32 cellular contexts compared by ENCODE assay signal in the genomic region with DNA sequence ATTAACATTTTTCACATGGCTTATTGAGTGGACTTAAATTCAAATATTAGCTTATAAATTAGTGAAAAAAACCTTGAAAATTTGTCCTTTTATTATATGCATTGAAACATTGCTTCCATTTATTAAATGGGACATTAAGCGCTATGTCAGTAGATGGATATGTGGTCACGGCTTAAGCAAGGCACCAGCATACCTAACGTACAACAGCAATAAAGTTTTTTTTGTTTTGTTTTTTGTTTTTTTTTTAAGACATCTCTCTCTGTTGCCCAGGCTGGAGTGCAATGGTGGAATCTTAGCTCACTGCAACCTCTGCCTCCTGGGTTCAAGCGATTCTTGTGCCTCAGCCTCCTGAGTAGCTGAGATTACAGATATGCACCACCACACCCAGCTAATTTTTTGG. TPM values are rescaled to one million over a fixed set of nuclear protein-coding genes. Genes with fewer than 3 reads are reported as not detected.
DNase-seq lines count a peak whose midpoint lies in the region; ATAC-seq, FAIRE-seq and TF ChIP-seq lines count a peak whose summit lies in the region.
"Had no signal": no experiment of that assay in that cellular context is flagged by ENCODE, and none has a peak within 500 bp of the region (broad histone marks: within the 10 kb centered on the region; RNA-seq: fewer than 3 reads in every experiment).

No MANE protein-coding gene starts in this region.

- POLR2A ChIA-PET in GM12878 (lab: Charles Lee) (interaction anchor here (0.7 kb wide), 2 partner anchors 16 to 1078 kb away, joined by 3 read pairs; no protein-coding TSS in a partner anchor), K562 (lab: Yijun Ruan, JAX) (interaction anchor here (1.0 kb wide), 1 partner anchor 20 kb away, joined by 3 read pairs; no protein-coding TSS in a partner anchor)

- H3K27ac ChIP-seq in Karpas-422 (ENCODE audit: low read length) (no peak overlapping the region), GM12878 (ENCODE audit: control insufficient read depth, insufficient read depth) (no peak overlapping the region), K562 (ENCODE audit: extremely low read depth, low read depth, low read length) (no peak overlapping the region)
- H3K27ac ChIP-seq: 22Rv1; A549; BLaER1; BLaER1 treated with 17β-estradiol and CSF1 and Interleukin-3, amounts not matched to agents 10 nM and 100 nM; C4-2B had no signal

- DNase-seq in Karpas-422 (peak; percentile 12), GM12878 (ENCODE audit: low read depth, low spot score) (no peak), K562 (ENCODE audit: extremely low read depth in 1 of 4, low spot score in 3 of 4) (no peak), SKM-1 treated with dmso at 0.1 percent for 144 hours (lab: John Stamatoyannopoulos, UW; ENCODE audit: unreplicated experiment) (no peak)
- DNase-seq: 8988T; ACHN; AML-193; BE2C; C1 segment of cervical spinal cord; Caco-2; Calu3; CD4-positive, alpha-beta memory T cell; CD4-positive, alpha-beta T cell; CD4-positive, CD25-positive, alpha-beta regulatory T cell; CD8-positive, alpha-beta memory T cell; CD8-positive, alpha-beta T cell; COR-L47; DMS 273 treated with DMSO at 0.1 percent for 48 hours; DMS153; DMS53; DMS79; DMS79 treated with DMSO at 0.1 percent for 48 hours; DND-41; EL had no signal

- TF ChIP-seq CTCF in GM12878 (IDR thresholded peaks at IDR 0.05 in 2 of 3, conservative IDR thresholded peaks at IDR 0.05 in 1 of 3; ENCODE audit: control insufficient read depth in 2 of 3, extremely low read depth in 1 of 3, insufficient read depth in 1 of 3, low read depth in 3 of 3, low read length in 3 of 3) (no peak), K562 (IDR thresholded peaks at IDR 0.05 in 2 of 3, conservative IDR thresholded peaks at IDR 0.05 in 1 of 3; ENCODE audit: insufficient read depth in 2 of 3, low read depth in 1 of 3, low read length in 3 of 3) (no peak)

- no peaks in the 10 kb centered on the region for H3K4me1 ChIP-seq in Karpas-422 (ENCODE audit: low read length)
- no peaks in the 10 kb centered on the region for H3K4me1 ChIP-seq in GM12878 (ENCODE audit: control insufficient read depth, insufficient read depth, low read length)
- H3K4me1 ChIP-seq in K562 (replicated peaks in 1 of 2; ENCODE audit: control insufficient read depth in 2 of 2, insufficient read depth in 2 of 2, low read length in 2 of 2), result no peaks in the 10 kb centered on the region
- H3K4me1 ChIP-seq: A549, BE2C, BLaER1, Caco-2 had no signal

- TF ChIP-seq RAD21 in GM12878 (IDR thresholded peaks at IDR 0.05; ENCODE audit: insufficient read depth, low read depth, low read length), result no peak
- TF ChIP-seq RAD21 in K562 (CRISPR knock-in tag; conservative IDR thresholded peaks at IDR 0.05 in 1 of 2, IDR thresholded peaks at IDR 0.05 in 1 of 2), result no peak

- CTCF ChIA-PET in GM12878 (lab: Yijun Ruan, JAX) (interaction anchor here (0.6 to 1.0 kb wide), 4 partner anchors 32 to 217 kb away, joined by 3 to 4 read pairs (median 3); a partner anchor contains a TSS), K562 (lab: Yijun Ruan, JAX; ENCODE audit: low intra/inter-chr PET ratio) (no interaction called here)

- ATAC-seq in GM12878, result no peak
- ATAC-seq in K562, result no peak
- ATAC-seq in HG02970 (IDR thresholded peaks at IDR 0.05; ENCODE audit: low FRiP score, unreplicated experiment), result no peak
- no peak for ATAC-seq in HG03442 (IDR thresholded peaks at IDR 0.05; ENCODE audit: unreplicated experiment)
- ATAC-seq: A549; CD8-positive, alpha-beta T cell had no signal

- H3K9me2 ChIP-seq in Karpas-422 (replicated peaks; ENCODE audit: insufficient read depth, low read length), result no peaks in the 10 kb centered on the region

- H3K36me3 ChIP-seq in Karpas-422 (ENCODE audit: insufficient read depth, low read length) (peaks cover 56% of the 10 kb centered on the region), GM12878 (ENCODE audit: control insufficient read depth in 2 of 2, insufficient read depth in 2 of 2, low read length in 1 of 2) (peaks cover 2 to 4% of the 10 kb centered on the region in 2 experiments; a peak in 3 of 4 replicates), K562 (ENCODE audit: control insufficient read depth, insufficient read depth, low read length) (peaks cover 68% of the 10 kb centered on the region)

- no TSS peak for BruUV-seq in GM12878 (replicated peaks; lab: Mats Ljungman, UMichigan)
- BruUV-seq in K562 (replicated peaks; lab: Mats Ljungman, UMichigan), result no TSS peak

- H3K4me3 ChIP-seq in Karpas-422 (ENCODE audit: low read length) (no peak overlapping the region), GM12878 (no peak overlapping the region), K562 (no peak overlapping the region)
- H3K4me3 ChIP-seq: A549; BLaER1; BLaER1 treated with 17β-estradiol and CSF1 and Interleukin-3, amounts not matched to agents 10 nM and 100 nM had no signal

- 91% methylated on average over 4 of the region's 4 CpGs for WGBS in GM12878 (ENCODE audit: insufficient coverage, insufficient replicate concordance, low lambda C conversion rate, missing lambda C conversion rate)
- 90% methylated on average over 4 of the region's 4 CpGs for WGBS in K562 (ENCODE audit: insufficient coverage, low coverage, missing lambda C conversion rate)

- TF ChIP-seq EP300 in GM12878 (IDR thresholded peaks at IDR 0.05; ENCODE audit: borderline replicate concordance in 1 of 2, control insufficient read depth in 1 of 2, low read depth in 2 of 2, low read length in 2 of 2), result no peak
- no peak for TF ChIP-seq EP300 in K562 (IDR thresholded peaks at IDR 0.05; ENCODE audit: low read length)

- TF ChIP-seq POLR2A in GM12878 (IDR thresholded peaks at IDR 0.05; ENCODE audit: low read depth, low read length) (no peak), K562 (conservative IDR thresholded peaks at IDR 0.05) (no peak)

- H4K20me1 ChIP-seq in Karpas-422 (ENCODE audit: insufficient read depth, low read depth, low read length), result no peaks in the 10 kb centered on the region
- H4K20me1 ChIP-seq in GM12878 (ENCODE audit: control insufficient read depth, insufficient read depth), result no peaks in the 10 kb centered on the region
- no peaks in the 10 kb centered on the region for H4K20me1 ChIP-seq in K562 (replicated peaks; ENCODE audit: control insufficient read depth, insufficient read depth, low read length)
- H4K20me1 ChIP-seq: BLaER1; BLaER1 treated with 17β-estradiol and CSF1 and Interleukin-3, amounts not matched to agents 10 nM and 100 nM had no signal

- FAIRE-seq in GM12878 (lab: Jason Lieb, UNC) (no peak), K562 (lab: Jason Lieb, UNC) (no peak)
- FAIRE-seq: A204.1, A549 had no signal

- H3K4me2 ChIP-seq in Karpas-422 (ENCODE audit: low read depth, low read length, poor library complexity, severe bottlenecking) (no peak overlapping the region), GM12878 (ENCODE audit: control insufficient read depth, insufficient read depth) (no peak overlapping the region), K562 (ENCODE audit: insufficient read depth, low read length) (no peak overlapping the region)
- H3K4me2 ChIP-seq: A549, BLaER1 had no signal

- in situ Hi-C loops in GM12878 (cut with MboI) (no loop called here), K562 (cut with MboI) (no loop called here)

- H3K27me3 ChIP-seq in Karpas-422 (ENCODE audit: low read length), result no peaks in the 10 kb centered on the region
- no peaks in the 10 kb centered on the region for H3K27me3 ChIP-seq in GM12878 (replicated peaks in 1 of 2; ENCODE audit: control insufficient read depth in 2 of 2, insufficient read depth in 2 of 2, low read length in 1 of 2)
- no peaks in the 10 kb centered on the region for H3K27me3 ChIP-seq in K562 (ENCODE audit: control insufficient read depth in 2 of 2, insufficient read depth in 2 of 2, low read length in 2 of 2)
- H3K27me3 ChIP-seq: BE2C; BLaER1; BLaER1 treated with 17β-estradiol and CSF1 and Interleukin-3, amounts not matched to agents 10 nM and 100 nM had no signal

- RAD21 ChIA-PET in GM12878 (lab: Charles Lee; ENCODE audit: unreplicated experiment), result interaction anchor here (0.6 to 1.4 kb wide), 2 partner anchors 54 to 185 kb away, joined by 3 to 4 read pairs; no protein-coding TSS in a partner anchor

- intact Hi-C loops in GM12878 (cut with micrococcal nuclease; ENCODE audit: unreplicated experiment), result no loop called here
- intact Hi-C loops in K562 (cut with micrococcal nuclease), result no loop called here

- no peaks in the 10 kb centered on the region for H3K9me1 ChIP-seq in K562 (ENCODE audit: control insufficient read depth, insufficient read depth, low read length)

- SMC1A ChIA-PET in GM12878 (lab: Charles Lee; ENCODE audit: uncharacterized antibody, unreplicated experiment), result interaction anchor here (1.0 to 1.4 kb wide), 5 partner anchors 19 to 177 kb away, joined by 3 read pairs; no protein-coding TSS in a partner anchor

- H2AFZ ChIP-seq in Karpas-422 (ENCODE audit: low read length) (no peak overlapping the region), GM12878 (ENCODE audit: control insufficient read depth, low read depth, low read length) (no peak overlapping the region), K562 (ENCODE audit: low read depth, low read length) (no peak overlapping the region)

- H3K79me2 ChIP-seq in Karpas-422 (ENCODE audit: low read length), result 0 out of 2 replicates have a peak, but pooled peaks cover 3% of the 10 kb centered on the region
- no peaks in the 10 kb centered on the region for H3K79me2 ChIP-seq in GM12878 (ENCODE audit: control insufficient read depth, insufficient read depth, low read length)
- no peaks in the 10 kb centered on the region for H3K79me2 ChIP-seq in K562 (ENCODE audit: control insufficient read depth, insufficient read depth, low read length)

- no peaks in the 10 kb centered on the region for H3K9me3 ChIP-seq in Karpas-422 (ENCODE audit: low read length)
- H3K9me3 ChIP-seq in GM12878 (replicated peaks; ENCODE audit: control insufficient read depth, insufficient read depth, low read length), result no peaks in the 10 kb centered on the region
- no peaks in the 10 kb centered on the region for H3K9me3 ChIP-seq in K562 (replicated peaks; ENCODE audit: control insufficient read depth, insufficient read depth, low read depth, low read length)
- H3K9me3 ChIP-seq: A549, BE2C, BLaER1, Caco-2 had no signal

- no peak overlapping the region for H3K9ac ChIP-seq in Karpas-422 (ENCODE audit: low read length)
- H3K9ac ChIP-seq in GM12878 (ENCODE audit: control insufficient read depth, insufficient read depth, low read length), result no peak overlapping the region
- no peak overlapping the region for H3K9ac ChIP-seq in K562 (ENCODE audit: insufficient read depth in 1 of 2, low read depth in 2 of 2, low read length in 2 of 2)
- H3K9ac ChIP-seq: BLaER1; BLaER1 treated with 17β-estradiol and CSF1 and Interleukin-3, amounts not matched to agents 10 nM and 100 nM had no signal

RNA-seq across cellular contexts. Expression of a gene that starts 31.6 kb away (rescaled TPM):
- total RNA-seq in Karpas-422 (2014; rRNA removed; shearing (Covaris generic); ENCODE audit: low replicate concordance), result 30.4 and 40.3 TPM in 2 replicates
- 38.8 and 42.8 TPM in 2 replicates for total RNA-seq in GM12878 (2013; cell fraction: nucleolus; rRNA removed)
- 31.4 and 36.5 TPM in 2 replicates for total RNA-seq in GM12878 (2014; rRNA removed)
- total RNA-seq in GM12878 (2014; rRNA removed; fragmentation: Illumina TruSeq; extraction: Trizol), result 39.7 and 40.1 TPM in 2 replicates
- total RNA-seq in GM12878 (2021), result 39.2 and 41.1 TPM in 2 replicates
- polyA plus RNA-seq in GM12878 (2011; ENCODE audit: low read depth), result 12.4 TPM
- 39.3 and 65.2 TPM in 2 replicates for polyA plus RNA-seq in GM12878 (2011; rRNA removed)
- 19.4 and 20.9 TPM in 2 replicates for polyA plus RNA-seq in GM12878 (2011; cell fraction: cytosol; rRNA removed)
- 21.9 and 36.0 TPM in 2 replicates for polyA plus RNA-seq in GM12878 (2011; cell fraction: nucleus; rRNA removed)
- polyA plus RNA-seq in GM12878 (2012), result 15.5 and 18.3 TPM in 2 replicates
- polyA plus RNA-seq in GM12878 (2014; fragmentation: Illumina TruSeq; extraction: Trizol), result 35.1 and 43.9 TPM in 2 replicates
- polyA plus RNA-seq in GM12878 (2014; fragmentation: Nextera tagmentation; extraction: Ambion mirVana), result 10 to 100 TPM; 11.9 to 15.1 TPM
- polyA plus RNA-seq in GM12878 (2014; rRNA removed), result 24.2 and 24.4 TPM in 2 replicates
- 10 to 100 TPM; 40.9 to 41.7 TPM for polyA plus RNA-seq in GM12878 (2016; fragmentation: Nextera tagmentation; extraction: Ambion mirVana)
- polyA minus RNA-seq in GM12878 (2011; rRNA and poly(A)+ RNA removed), result 23.2 and 24.4 TPM in 2 replicates
- polyA minus RNA-seq in GM12878 (2011; cell fraction: cytosol; rRNA and poly(A)+ RNA removed), result 13.0 and 16.8 TPM in 2 replicates
- polyA minus RNA-seq in GM12878 (2011; cell fraction: nucleus; rRNA and poly(A)+ RNA removed), result 8.8 and 13.0 TPM in 2 replicates
- total RNA-seq in K562 (2011; cell fraction: chromatin; rRNA removed; ENCODE audit: low replicate concordance), result 21.8 and 47.3 TPM in 2 replicates
- total RNA-seq in K562 (2011; cell fraction: nucleolus; rRNA removed), result 11.5 and 13.4 TPM in 2 replicates
- 18.6 and 19.6 TPM in 2 replicates for total RNA-seq in K562 (2011; cell fraction: nucleoplasm; rRNA removed)
- 35.5 and 39.3 TPM in 2 replicates for total RNA-seq in K562 (2014; rRNA removed)
- 59.8 and 68.3 TPM in 2 replicates for total RNA-seq in K562 (2014; rRNA removed; fragmentation: Illumina TruSeq; extraction: Trizol)
- 49.8 and 51.4 TPM in 2 replicates for total RNA-seq in K562 (2015; rRNA removed; fragmentation: Illumina TruSeq; extraction: Trizol)
- 57.3 and 58.1 TPM in 2 replicates for total RNA-seq in K562 (2021)
- 57.8 and 77.3 TPM in 2 replicates for polyA plus RNA-seq in K562 (2011; rRNA removed)
- 20.7 and 35.0 TPM in 2 replicates for polyA plus RNA-seq in K562 (2011; cell fraction: cytosol; rRNA removed)
- 45.8 and 87.6 TPM in 2 replicates for polyA plus RNA-seq in K562 (2011; cell fraction: nucleus; rRNA removed)
- 29.2 and 31.5 TPM in 2 replicates for polyA plus RNA-seq in K562 (2012)
- 45.6 and 52.9 TPM in 2 replicates for polyA plus RNA-seq in K562 (2014; fragmentation: Illumina TruSeq; extraction: Trizol)
- polyA plus RNA-seq in K562 (2014; fragmentation: Nextera tagmentation; extraction: Ambion mirVana), result 10 to 100 TPM; 15.2 to 27.1 TPM
- 44.9 and 47.8 TPM in 2 replicates for polyA plus RNA-seq in K562 (2014; rRNA removed)
- polyA minus RNA-seq in K562 (2011; rRNA and poly(A)+ RNA removed), result 53.9 and 55.3 TPM in 2 replicates
- polyA minus RNA-seq in K562 (2011; cell fraction: cytosol; rRNA and poly(A)+ RNA removed), result 20.0 and 30.2 TPM in 2 replicates
- polyA minus RNA-seq in K562 (2011; cell fraction: nucleus; rRNA and poly(A)+ RNA removed), result 18.6 and 32.1 TPM in 2 replicates

RNA-seq across cellular contexts. Expression of a gene that starts 32.8 kb away (rescaled TPM):
- total RNA-seq in Karpas-422 (2014; rRNA removed; shearing (Covaris generic); ENCODE audit: low replicate concordance), result 30.5 and 47.9 TPM in 2 replicates
- total RNA-seq in GM12878 (2013; cell fraction: nucleolus; rRNA removed), result 94.2 and 97.3 TPM in 2 replicates
- total RNA-seq in GM12878 (2014; rRNA removed) (93.2 and 102 TPM in 2 replicates), GM12878 (2014; rRNA removed; fragmentation: Illumina TruSeq; extraction: Trizol) (75.4 and 79.7 TPM in 2 replicates), GM12878 (2021) (78.8 and 89.7 TPM in 2 replicates), K562 (2014; rRNA removed) (11.7 and 13.7 TPM in 2 replicates), K562 (2014; rRNA removed; fragmentation: Illumina TruSeq; extraction: Trizol) (8.8 and 10.6 TPM in 2 replicates), K562 (2015; rRNA removed; fragmentation: Illumina TruSeq; extraction: Trizol) (7.1 and 7.2 TPM in 2 replicates), K562 (2021) (10.2 and 11.1 TPM in 2 replicates)
- 41.7 TPM for polyA plus RNA-seq in GM12878 (2011; ENCODE audit: low read depth)
- polyA plus RNA-seq in GM12878 (2011; rRNA removed) (54.8 and 59.0 TPM in 2 replicates), GM12878 (2014; fragmentation: Illumina TruSeq; extraction: Trizol) (49.4 and 60.9 TPM in 2 replicates), GM12878 (2014; fragmentation: Nextera tagmentation; extraction: Ambion mirVana) (10 to 100 TPM in 1 of 2 experiments, 1 to 10 TPM in 1; 5.3 to 15.4 TPM), GM12878 (2014; rRNA removed) (75.5 and 79.3 TPM in 2 replicates), GM12878 (2016; fragmentation: Nextera tagmentation; extraction: Ambion mirVana) (10 to 100 TPM; 29.2 to 47.9 TPM), K562 (2011; rRNA removed) (14.2 and 29.3 TPM in 2 replicates), K562 (2014; fragmentation: Illumina TruSeq; extraction: Trizol) (8.7 and 9.0 TPM in 2 replicates), K562 (2014; fragmentation: Nextera tagmentation; extraction: Ambion mirVana) (1 to 10 TPM in 1 of 2 experiments, under 1 TPM in 1; 0.59 to 1.1 TPM), K562 (2014; rRNA removed) (11.4 and 12.0 TPM in 2 replicates)
- 59.9 and 62.1 TPM in 2 replicates for polyA plus RNA-seq in GM12878 (2011; cell fraction: cytosol; rRNA removed)
- 42.2 and 47.0 TPM in 2 replicates for polyA plus RNA-seq in GM12878 (2011; cell fraction: nucleus; rRNA removed)
- 70.2 and 70.7 TPM in 2 replicates for polyA plus RNA-seq in GM12878 (2012)
- polyA minus RNA-seq in GM12878 (2011; rRNA and poly(A)+ RNA removed), result 86.2 and 97.2 TPM in 2 replicates
- 37.2 and 46.3 TPM in 2 replicates for polyA minus RNA-seq in GM12878 (2011; cell fraction: cytosol; rRNA and poly(A)+ RNA removed)
- polyA minus RNA-seq in GM12878 (2011; cell fraction: nucleus; rRNA and poly(A)+ RNA removed), result 31.7 and 56.9 TPM in 2 replicates
- total RNA-seq in K562 (2011; cell fraction: chromatin; rRNA removed; ENCODE audit: low replicate concordance), result 5.8 and 11.4 TPM in 2 replicates
- total RNA-seq in K562 (2011; cell fraction: nucleolus; rRNA removed), result 3.0 and 4.2 TPM in 2 replicates
- total RNA-seq in K562 (2011; cell fraction: nucleoplasm; rRNA removed), result 5.2 and 6.4 TPM in 2 replicates
- 14.8 and 29.8 TPM in 2 replicates for polyA plus RNA-seq in K562 (2011; cell fraction: cytosol; rRNA removed)
- polyA plus RNA-seq in K562 (2011; cell fraction: nucleus; rRNA removed), result 8.4 and 17.4 TPM in 2 replicates
- 8.0 and 9.7 TPM in 2 replicates for polyA plus RNA-seq in K562 (2012)
- 20.7 and 34.1 TPM in 2 replicates for polyA minus RNA-seq in K562 (2011; rRNA and poly(A)+ RNA removed)
- polyA minus RNA-seq in K562 (2011; cell fraction: cytosol; rRNA and poly(A)+ RNA removed), result 16.0 and 26.5 TPM in 2 replicates
- polyA minus RNA-seq in K562 (2011; cell fraction: nucleus; rRNA and poly(A)+ RNA removed), result 7.3 and 19.0 TPM in 2 replicates
